In genomic region chr15:44009056-44009455, GRCh38 we compare ENCODE assay signal across 15 cellular contexts.
DNase-seq lines count a peak whose midpoint lies in the region; TF ChIP-seq lines count a peak whose summit lies in the region.
"Had no signal": no experiment of that assay in that cellular context is flagged by ENCODE, and none has a peak within 500 bp of the region (broad histone marks: within the 10 kb centered on the region; RNA-seq: fewer than 3 reads in every experiment).

No MANE protein-coding gene starts in this region.

- TF ChIP-seq CTCF in RWPE1 (conservative IDR thresholded peaks at IDR 0.05; ENCODE audit: low read depth) (no peak), fibroblast of mammary gland (conservative IDR thresholded peaks at IDR 0.05; ENCODE audit: control insufficient read depth, insufficient read depth, low read depth, low read length) (no peak), GM20000 (IDR thresholded peaks at IDR 0.05; ENCODE audit: extremely low read depth, missing control alignments) (no peak)

- POLR2A ChIA-PET in RWPE1 (lab: Yijun Ruan, JAX; ENCODE audit: low non-redundant PET) = no interaction called here

- CTCF ChIA-PET in RWPE1 (lab: Yijun Ruan, JAX) = interaction anchor here (1.4 kb wide), 1 partner anchor 15 kb away, joined by 6 read pairs; no protein-coding TSS in a partner anchor

- H3K4me3 ChIP-seq in fibroblast of mammary gland (ENCODE audit: control insufficient read depth, low read depth, low read length) = no peak overlapping the region
- H3K4me3 ChIP-seq: upper lobe of left lung had no signal

- DNase-seq in NOMO-1 treated with DMSO at 0.1 percent for 48 hours (lab: John Stamatoyannopoulos, UW; ENCODE audit: unreplicated experiment) = peak; percentile 2
- no peak for DNase-seq in NOMO-1 treated with dmso at 0.1 percent for 144 hours (lab: John Stamatoyannopoulos, UW; ENCODE audit: unreplicated experiment)
- peak; percentile 91 for DNase-seq in RWPE1 (ENCODE audit: low spot score)
- peak; percentile 78 for DNase-seq in fibroblast of mammary gland (ENCODE audit: low read depth)
- peak; percentile 32 for DNase-seq in stromal cell of bone marrow (ENCODE audit: low read depth)
- no peak for DNase-seq in GM20000 (ENCODE audit: low spot score)
- DNase-seq in NCI-H2171 treated with DMSO at 0.1 percent for 48 hours (lab: John Stamatoyannopoulos, UW) = no peak
- no peak for DNase-seq in activated effector memory CD4-positive, alpha-beta T cell treated with Interleukin-2 at 50 U/mL for 16 hours
- DNase-seq: 8988T; activated naive CD4-positive, alpha-beta T cell treated with anti-CD3 and anti-CD28 coated beads for 36 hours; DMS53; NCI-H1105 treated with DMSO at 0.1 percent for 48 hours; NCI-H69; SHP77 treated with DMSO at 0.1 percent for 48 hours; upper lobe of left lung had no signal

- peak overlapping the region; percentile 72 for H3K27ac ChIP-seq in RWPE1
- H3K27ac ChIP-seq: upper lobe of left lung had no signal

Comparison
In these comparisons a context has a peak if more than half of its experiments do, and no peak if none do; other contexts are left out.
1. DNase-seq: peak in NOMO-1 treated with DMSO at 0.1 percent for 48 hours (single experiment), RWPE1 (single experiment), fibroblast of mammary gland (single experiment) and stromal cell of bone marrow (single experiment); none in NOMO-1 treated with dmso at 0.1 percent for 144 hours (single experiment), GM20000 (single experiment), NCI-H2171 treated with DMSO at 0.1 percent for 48 hours (single experiment) and activated effector memory CD4-positive, alpha-beta T cell treated with Interleukin-2 at 50 U/mL for 16 hours (single experiment).